1 cellular context compared by ENCODE assay signal in genomic region chr5:36241636-36242533, GRCh38.
TF ChIP-seq lines count a peak whose summit lies in the region.

TSS of gene NADK2 (minus strand) at chr5:36241925. CDS start at chr5:36241798, 127 bp downstream.

TF ChIP-seq in K562, 482 proteins besides CTCF, POLR2A, EP300 and RAD21 (continued from another document and continues in another):
- TF ChIP-seq ZBTB49 (CRISPR knock-in tag; IDR thresholded peaks at IDR 0.05; ENCODE audit: borderline replicate concordance) (no peak), SETDB1 (IDR thresholded peaks at IDR 0.05; ENCODE audit: low read length) (no peak), ASH1L (IDR thresholded peaks at IDR 0.05; ENCODE audit: borderline replicate concordance, low read depth, partially characterized antibody) (peak; percentile 63), ZNF133 (CRISPR knock-in tag; IDR thresholded peaks at IDR 0.05) (peak; percentile 80; the same call in 1 of the 2 replicates), RHOXF2B (CRISPR knock-in tag; conservative IDR thresholded peaks at IDR 0.05) (no peak), EWSR1 (IDR thresholded peaks at IDR 0.05; ENCODE audit: borderline replicate concordance, low read depth, partially characterized antibody) (no peak), SAFB (IDR thresholded peaks at IDR 0.05; ENCODE audit: borderline replicate concordance, low read depth, low read length) (peak; percentile 96), CTBP1 (IDR thresholded peaks at IDR 0.05; ENCODE audit: borderline replicate concordance) (peak; percentile 12), ZZZ3 (IDR thresholded peaks at IDR 0.05) (no peak), MCM2 (IDR thresholded peaks at IDR 0.05; ENCODE audit: low read depth) (no peak), SIRT6 (IDR thresholded peaks at IDR 0.05; ENCODE audit: low read depth, low read length) (no peak), CHD2 (IDR thresholded peaks at IDR 0.05; ENCODE audit: low read depth, low read length) (no peak), ZBTB40 (IDR thresholded peaks at IDR 0.05) (peak; percentile 40; the same call in 1 of the 2 replicates), ZBTB40 (CRISPR knock-in tag; IDR thresholded peaks at IDR 0.05) (peak; percentile 60; the same call in 1 of the 2 replicates), RBM15 (IDR thresholded peaks at IDR 0.05; ENCODE audit: insufficient read depth, low read length) (no peak), HOXB6 (CRISPR knock-in tag; IDR thresholded peaks at IDR 0.05; ENCODE audit: borderline replicate concordance) (no peak), ZC3H11A (IDR thresholded peaks at IDR 0.05; ENCODE audit: low read depth, low read length) (no peak), MIER1 (IDR thresholded peaks at IDR 0.05; ENCODE audit: low read depth) (no peak), MAFK (IDR thresholded peaks at IDR 0.05; ENCODE audit: low read length) (no peak), IRF9 (tag; IDR thresholded peaks at IDR 0.05) (peak; percentile 76; the same call in 1 of the 2 replicates), MNT (conservative IDR thresholded peaks at IDR 0.05) (peak; percentile 83 to 90), MBD2 (IDR thresholded peaks at IDR 0.05; ENCODE audit: borderline replicate concordance, low read depth) (0 out of 2 replicates have a peak, but pooled peaks have one; percentile 39), ETS2 (tag; IDR thresholded peaks at IDR 0.05; ENCODE audit: borderline replicate concordance, poor library complexity, severe bottlenecking) (no peak), FOS (IDR thresholded peaks at IDR 0.05; ENCODE audit: extremely low read depth, insufficient read length) (peak; percentile 59), E2F3 (CRISPR knock-in tag; IDR thresholded peaks at IDR 0.05) (peak; percentile 98), TFAP4 (CRISPR knock-in tag; IDR thresholded peaks at IDR 0.05; ENCODE audit: borderline replicate concordance) (peak; percentile 96), RB1 (IDR thresholded peaks at IDR 0.05; ENCODE audit: low read depth) (peak; percentile 80), PKNOX1 (IDR thresholded peaks at IDR 0.05) (0 out of 2 replicates have a peak, but pooled peaks have one; percentile 10), STAT5A (IDR thresholded peaks at IDR 0.05; ENCODE audit: borderline replicate concordance, low read length) (no peak), ZBTB8A (IDR thresholded peaks at IDR 0.05; ENCODE audit: partially characterized antibody) (no peak), KAT7 (CRISPR knock-in tag; IDR thresholded peaks at IDR 0.05; ENCODE audit: borderline replicate concordance) (peak; percentile 52; the same call in 1 of the 2 replicates), MAZ (CRISPR knock-in tag; conservative IDR thresholded peaks at IDR 0.05 in 1 of 2, IDR thresholded peaks at IDR 0.05 in 1 of 2) (peak; percentile 67 to 93), CHAMP1 (IDR thresholded peaks at IDR 0.05) (peak; percentile 95), E4F1 (CRISPR knock-in tag; IDR thresholded peaks at IDR 0.05; ENCODE audit: borderline replicate concordance) (peak; percentile 49; the same call in 1 of the 2 replicates), NR2F6 (CRISPR knock-in tag; IDR thresholded peaks at IDR 0.05) (no peak)
